Comparison of ENCODE assay signal across 25 cellular contexts in genomic region chr4:152085657-152086056, GRCh38.
"Had no signal": no experiment of that assay in that cellular context is flagged by ENCODE, and none has a peak within 500 bp of the region (broad histone marks: within the 10 kb centered on the region; RNA-seq: fewer than 3 reads in every experiment).

No MANE protein-coding gene starts in this region.

- H3K9me3 ChIP-seq: esophagus muscularis mucosa, gastroesophageal sphincter, heart right ventricle, left lung, right lobe of liver, suprapubic skin, thyroid gland, vagina had no signal

- H3K27me3 ChIP-seq: esophagus muscularis mucosa, foreskin keratinocyte, gastroesophageal sphincter, heart right ventricle, left lung, right lobe of liver, suprapubic skin, thyroid gland, vagina had no signal

- ATAC-seq: foreskin keratinocyte; gastroesophageal sphincter; heart right ventricle; left cardiac atrium; left lung; natural killer cell; right lobe of liver; stimulated activated naive CD8-positive, alpha-beta T cell treated with anti-CD3 and anti-CD28 coated beads, Interleukin-15, amount 100 ng/mL, for 72 hours had no signal

- H3K4me3 ChIP-seq: coronary artery, esophagus muscularis mucosa, gastroesophageal sphincter, heart right ventricle, left lung, right lobe of liver, suprapubic skin, thyroid gland, vagina had no signal

- H3K36me3 ChIP-seq: esophagus muscularis mucosa, gastroesophageal sphincter, heart right ventricle, left lung, right lobe of liver, suprapubic skin, thyroid gland, vagina had no signal

- H3K9me3 Mint-ChIP-seq: natural killer cell, neural crest cell had no signal

- H3K27me3 Mint-ChIP-seq: stimulated activated naive CD8-positive, alpha-beta T cell treated with anti-CD3 and anti-CD28 coated beads, Interleukin-15, amount 100 ng/mL, for 72 hours had no signal

- DNase-seq: dermis blood vessel endothelial cell; effector memory CD4-positive, alpha-beta T cell; foreskin keratinocyte; heart right ventricle; hippocampal formation; left cardiac atrium; left lung; mesenchymal stem cell; midbrain; natural killer cell; right lobe of liver; small intestine; stimulated activated CD4-positive, alpha-beta T cell treated with anti-CD3 and anti-CD28 coated beads, Interleukin-15, amount 100 ng/mL, for 24 hours; stimulated activated CD4-positive, alpha-beta T cell treated with anti-CD3 and anti-CD28 coated beads, Interleukin-2, amount 100 ng/mL, for 48 hours; stimulated activated naive CD8-positive, alpha-beta T cell treated with anti-CD3 and anti-CD28 coated beads, Interleukin-15, amount 100 ng/mL, for 72 hours; thyroid gland; trophoblast cell had no signal

- H3K36me3 Mint-ChIP-seq: natural killer cell had no signal

- H3K4me1 ChIP-seq: foreskin keratinocyte, gastroesophageal sphincter, left lung, right lobe of liver, suprapubic skin, thyroid gland, vagina had no signal

- H3K79me2 ChIP-seq: parathyroid adenoma had no signal

- H3K27ac Mint-ChIP-seq: natural killer cell, progenitor cell of endocrine pancreas had no signal

- H3K9ac ChIP-seq: parathyroid adenoma had no signal

- H3K4me1 Mint-ChIP-seq: neural crest cell had no signal

- H3K4me3 Mint-ChIP-seq: natural killer cell; neural crest cell; stimulated activated naive CD8-positive, alpha-beta T cell treated with anti-CD3 and anti-CD28 coated beads, Interleukin-15, amount 100 ng/mL, for 72 hours had no signal

- H3K27ac ChIP-seq: coronary artery, esophagus muscularis mucosa, foreskin keratinocyte, gastroesophageal sphincter, heart right ventricle, left lung, parathyroid adenoma, right lobe of liver, suprapubic skin, thyroid gland, vagina had no signal
